ENCODE assay signal across 1 cellular context in the genomic region with DNA sequence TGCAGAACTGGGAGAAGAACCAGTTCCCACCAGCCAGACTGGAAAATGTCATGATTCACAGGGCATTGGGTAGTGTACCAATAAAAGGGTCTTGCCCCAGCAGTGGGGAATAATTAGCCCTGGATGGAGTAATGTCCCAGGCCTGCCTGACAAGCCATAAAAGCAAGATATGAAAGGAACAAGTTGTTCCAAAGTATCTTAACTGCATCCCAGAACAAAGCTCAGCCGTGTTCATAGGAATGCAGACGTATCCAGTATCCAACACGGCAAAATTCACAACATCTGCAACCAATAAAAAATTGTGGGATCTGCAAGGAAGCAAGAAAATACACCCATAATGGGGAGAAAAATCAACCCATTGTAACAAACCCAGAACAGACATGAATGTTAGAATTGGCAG.
TF ChIP-seq lines count a peak whose summit lies in the region.

No MANE protein-coding gene starts in this region.

TF ChIP-seq in H1, 55 proteins besides CTCF, POLR2A, EP300 and RAD21 (continued from another document):
- TF ChIP-seq CREB1 (IDR thresholded peaks at IDR 0.05) (no peak), GTF2F1 (IDR thresholded peaks at IDR 0.05; ENCODE audit: borderline replicate concordance, low read depth, low read length) (no peak), JUND (IDR thresholded peaks at IDR 0.05; ENCODE audit: low read length) (no peak), POU5F1 (IDR thresholded peaks at IDR 0.05; ENCODE audit: low read depth, low read length) (no peak), RXRA (IDR thresholded peaks at IDR 0.05; ENCODE audit: insufficient read depth, low read depth, low read length) (no peak), NANOG (IDR thresholded peaks at IDR 0.05; ENCODE audit: insufficient read depth, low read depth, low read length, poor library complexity, severe bottlenecking) (no peak), SP1 (IDR thresholded peaks at IDR 0.05; ENCODE audit: low read depth, low read length) (no peak)
